ENCODE assay signal across 13 cellular contexts in the genomic region with DNA sequence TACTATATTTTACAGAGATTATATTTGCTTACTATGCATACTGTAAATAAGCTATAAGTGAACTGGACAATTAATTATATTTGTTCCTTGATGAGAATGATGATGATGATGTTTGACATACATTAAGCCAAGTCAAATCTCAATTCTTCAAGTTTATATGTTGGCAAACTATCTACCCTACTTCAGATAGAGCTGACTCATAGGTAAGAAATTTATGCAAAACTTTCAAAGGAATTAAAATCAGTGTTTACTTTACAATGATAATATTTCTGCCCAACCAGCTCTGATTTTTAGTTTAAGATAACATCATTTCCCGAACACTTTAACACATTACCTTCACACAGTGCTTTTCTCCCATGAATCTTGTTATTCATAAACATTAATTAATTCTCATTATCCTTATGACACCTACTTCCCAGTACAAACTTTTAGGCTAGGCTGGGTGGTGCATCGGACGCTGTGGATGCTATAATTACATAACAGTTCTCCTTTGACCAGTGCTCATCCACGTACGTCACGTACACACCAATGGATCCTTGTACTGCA. TPM values are rescaled to one million over a fixed set of nuclear protein-coding genes. Genes with fewer than 3 reads are reported as not detected.
A peak's percentile ranks its signal among the peaks of the same experiment; 100 is the strongest.
DNase-seq lines count a peak whose midpoint lies in the region.
"Had no signal": no experiment of that assay in that cellular context is flagged by ENCODE, and none has a peak within 500 bp of the region (broad histone marks: within the 10 kb centered on the region; RNA-seq: fewer than 3 reads in every experiment).

No MANE protein-coding gene starts in this region.

- DNase-seq in HT-29 (ENCODE audit: low spot score) = peak; percentile 60
- DNase-seq in M059J (ENCODE audit: low read depth) = peak; percentile 38
- peak; percentile 15 for DNase-seq in dermis blood vessel endothelial cell
- no peak for DNase-seq in germinal center (ENCODE audit: low spot score)
- no peak for DNase-seq in foreskin melanocyte
- no peak for DNase-seq in C1 segment of cervical spinal cord (lab: John Stamatoyannopoulos, UW)
- DNase-seq in NCI-H345 treated with DMSO at 0.1 percent for 48 hours (lab: John Stamatoyannopoulos, UW; ENCODE audit: unreplicated experiment) = no peak
- DNase-seq: ACHN; BE2C; Caco-2; CD4-positive, alpha-beta T cell; GM23248 had no signal

RNA-seq across cellular contexts. Expression of a gene that starts 18.4 kb away (rescaled TPM):
- 362 and 395 TPM in 2 replicates for total RNA-seq in HT-29 (2014; rRNA removed; shearing (Covaris generic))
- 45.1 and 71.5 TPM in 2 replicates for total RNA-seq in M059J (2014; rRNA removed; shearing (Covaris generic))
- total RNA-seq in dermis blood vessel endothelial cell = 67.3 and 162 TPM in 2 replicates
- total RNA-seq: CD4-positive, alpha-beta T cell; GM23248; K562 had no signal

Comparison
In these comparisons a context has a peak if more than half of its experiments do, and no peak if none do; other contexts are left out.
1. DNase-seq: peak in HT-29 (single experiment), M059J (single experiment) and dermis blood vessel endothelial cell (single experiment); none in germinal center (single experiment), foreskin melanocyte (single experiment), C1 segment of cervical spinal cord (0 of 14) and NCI-H345 treated with DMSO at 0.1 percent for 48 hours (single experiment).